In genomic region chr12:64685605-64686004, GRCh38 we compare ENCODE assay signal across 17 cellular contexts.
A peak's percentile ranks its signal among the peaks of the same experiment; 100 is the strongest.
DNase-seq lines count a peak whose midpoint lies in the region; ATAC-seq, FAIRE-seq and TF ChIP-seq lines count a peak whose summit lies in the region.
"Had no signal": no experiment of that assay in that cellular context is flagged by ENCODE, and none has a peak within 500 bp of the region (broad histone marks: within the 10 kb centered on the region; RNA-seq: fewer than 3 reads in every experiment).

No MANE protein-coding gene starts in this region.

- WGBS in H1 (ENCODE audit: extremely low coverage in 1 of 2, insufficient coverage in 1 of 2, insufficient read length in 1 of 2, insufficient replicate concordance in 2 of 2, low coverage in 1 of 2, low lambda C conversion rate in 2 of 2, missing lambda C conversion rate in 1 of 2), 2 experiments, result 86% methylated on average over 15 of the region's 15 CpGs; no CpG with 5 or more reads in 1 of the 2 experiments
- WGBS in tibial nerve, 2 donors, result 96 to 97% methylated on average over 15 of the region's 15 CpGs

- TF ChIP-seq EP300 in H1 (IDR thresholded peaks at IDR 0.05; ENCODE audit: borderline replicate concordance in 1 of 2, low read depth in 2 of 2, low read length in 2 of 2) (no peak), tibial nerve (IDR thresholded peaks at IDR 0.05) (no peak)

- no peak overlapping the region for H3K56ac ChIP-seq in H1 (replicated peaks; ENCODE audit: insufficient read length, low read depth, low read length)

- peaks cover 53% of the 10 kb centered on the region for H3K4me1 Mint-ChIP-seq in T-helper 17 cell

- H3K4me3 Mint-ChIP-seq in T-helper 17 cell, result no peak overlapping the region

- peaks cover 0 to 49% of the 10 kb centered on the region in 2 experiments; a peak in 3 of 4 replicates for H3K79me2 ChIP-seq in H1 (ENCODE audit: control insufficient read depth in 1 of 2, insufficient read depth in 2 of 2, low read length in 2 of 2)

- no peaks in the 10 kb centered on the region for H3K23me2 ChIP-seq in H1 (ENCODE audit: low read depth, low read length)

- CTCF ChIA-PET in H1 (lab: Charles Lee; ENCODE audit: partially characterized antibody), result interaction anchor here (1.1 to 4.6 kb wide), 2 partner anchors 12 to 116 kb away, joined by 3 to 20 read pairs; no protein-coding TSS in a partner anchor

- H3K4me3 ChIP-seq in cardiac muscle cell, result no peak overlapping the region
- no peak overlapping the region for H3K4me3 ChIP-seq in H1 (ENCODE audit: extremely low read depth in 1 of 4, insufficient read depth in 2 of 4, low read depth in 3 of 4, low read length in 4 of 4)
- no peak overlapping the region for H3K4me3 ChIP-seq in thoracic aorta
- no peak overlapping the region for H3K4me3 ChIP-seq in tibial nerve
- H3K4me3 ChIP-seq: dorsolateral prefrontal cortex, gastroesophageal sphincter, mucosa of descending colon had no signal

- POLR2A ChIA-PET in H1 (lab: Charles Lee; ENCODE audit: partially characterized antibody), result no interaction called here

- no peak overlapping the region for H3K23ac ChIP-seq in H1 (ENCODE audit: insufficient read length)

- FAIRE-seq in H1 (lab: Jason Lieb, UNC), result no peak
- FAIRE-seq: G401.6 had no signal

- H3K27me3 ChIP-seq in cardiac muscle cell (no peaks in the 10 kb centered on the region), H1 (replicated peaks in 1 of 4; ENCODE audit: control insufficient read depth in 3 of 4, extremely low read depth in 1 of 4, insufficient read depth in 3 of 4, low read length in 3 of 4) (no peaks in the 10 kb centered on the region), thoracic aorta (replicated peaks; ENCODE audit: insufficient read depth) (no peaks in the 10 kb centered on the region), tibial nerve (no peaks in the 10 kb centered on the region)
- H3K27me3 ChIP-seq: dorsolateral prefrontal cortex, gastroesophageal sphincter had no signal

- no peak overlapping the region for H4K91ac ChIP-seq in H1 (replicated peaks; ENCODE audit: insufficient read length, low read length)

- no peak overlapping the region for H2BK20ac ChIP-seq in H1 (ENCODE audit: low read length)

- no peak overlapping the region for H3K4me2 ChIP-seq in H1 (ENCODE audit: insufficient read depth in 1 of 2, low read depth in 2 of 2, low read length in 2 of 2)
- H3K4me2 ChIP-seq: KMS-11 had no signal

- no peak overlapping the region for H3K14ac ChIP-seq in H1 (ENCODE audit: insufficient read length)

- H2BK5ac ChIP-seq in H1 (ENCODE audit: low read depth, low read length), result no peak overlapping the region

- H2BK15ac ChIP-seq in H1 (ENCODE audit: low read length), result no peak overlapping the region

- H3K27ac Mint-ChIP-seq in T-helper 17 cell, result peak overlapping the region; percentile 100

- no peaks in the 10 kb centered on the region for H3K27me3 Mint-ChIP-seq in T-helper 17 cell

- H2BK120ac ChIP-seq in H1 (replicated peaks; ENCODE audit: low read depth, low read length), result no peak overlapping the region

- no peak overlapping the region for H2BK12ac ChIP-seq in H1 (ENCODE audit: low read depth, low read length)

- H2AK5ac ChIP-seq in H1 (ENCODE audit: low read depth, low read length), result 0 out of 2 replicates have a peak overlapping the region, but pooled peaks have one; percentile 13

- peaks cover 9% of the 10 kb centered on the region for H3K36me3 Mint-ChIP-seq in T-helper 17 cell (ENCODE audit: low read depth)

- no peak overlapping the region for H3K9ac ChIP-seq in H1 (replicated peaks in 1 of 4; ENCODE audit: extremely low read depth in 1 of 4, low read depth in 3 of 4, low read length in 3 of 4)
- H3K9ac ChIP-seq: KMS-11 had no signal

- no peak for TF ChIP-seq CTCF in cardiac muscle cell (IDR thresholded peaks at IDR 0.05; ENCODE audit: low read depth, low read length)
- TF ChIP-seq CTCF in H1 (IDR thresholded peaks at IDR 0.05; ENCODE audit: control extremely low read depth in 1 of 3, insufficient read depth in 1 of 3, low read depth in 1 of 3, low read length in 3 of 3), result no peak
- TF ChIP-seq CTCF in thoracic aorta (IDR thresholded peaks at IDR 0.05), result no peak
- TF ChIP-seq CTCF in tibial nerve (IDR thresholded peaks at IDR 0.05), result no peak

- H3K36me3 ChIP-seq in cardiac muscle cell, result peaks cover 17% of the 10 kb centered on the region
- peaks cover 0 to 18% (median 8%) of the 10 kb centered on the region in 4 experiments; a peak in 3 of 8 replicates for H3K36me3 ChIP-seq in H1 (ENCODE audit: control insufficient read depth in 2 of 4, insufficient read depth in 4 of 4, low read length in 3 of 4)
- peaks cover 19% of the 10 kb centered on the region for H3K36me3 ChIP-seq in thoracic aorta
- H3K36me3 ChIP-seq in tibial nerve, result peaks cover 0 to 17% (median 0%) of the 10 kb centered on the region in 3 donors

- no peaks in the 10 kb centered on the region for H3K9me3 ChIP-seq in cardiac muscle cell (ENCODE audit: low read depth)
- H3K9me3 ChIP-seq in T-helper 17 cell (ENCODE audit: control insufficient read depth, low read length, poor library complexity, severe bottlenecking), result no peaks in the 10 kb centered on the region
- H3K9me3 ChIP-seq in H1 (ENCODE audit: insufficient read depth in 2 of 2, low read depth in 1 of 2, low read length in 1 of 2), result no peaks in the 10 kb centered on the region
- H3K9me3 ChIP-seq in thoracic aorta, result no peaks in the 10 kb centered on the region
- H3K9me3 ChIP-seq in tibial nerve, result no peaks in the 10 kb centered on the region
- H3K9me3 ChIP-seq: gastroesophageal sphincter, mucosa of descending colon had no signal

- H4K5ac ChIP-seq in H1 (ENCODE audit: insufficient read length, low read depth, low read length), result no peak overlapping the region

- no peak for ATAC-seq in left cardiac atrium
- ATAC-seq in T-helper 17 cell, result no peak
- ATAC-seq in thoracic aorta (ENCODE audit: insufficient number of reproducible peaks, low FRiP score, low read depth), result no peak
- ATAC-seq in GM21367 (IDR thresholded peaks at IDR 0.05; ENCODE audit: unreplicated experiment), result no peak
- ATAC-seq: gastroesophageal sphincter, mucosa of descending colon, sciatic nerve had no signal

- H3K18ac ChIP-seq in H1 (ENCODE audit: extremely low read depth, low read length), result no peak overlapping the region

- no peak overlapping the region for H4K8ac ChIP-seq in H1 (ENCODE audit: extremely low read depth, insufficient read depth, low read length)

- H3K4me1 ChIP-seq in cardiac muscle cell (ENCODE audit: low read depth) (peaks cover 20% of the 10 kb centered on the region), H1 (replicated peaks in 1 of 4; ENCODE audit: control insufficient read depth in 3 of 4, insufficient read depth in 4 of 4, low read length in 3 of 4) (peaks cover 2 to 10% (median 6%) of the 10 kb centered on the region in 4 experiments; a peak in 4 of 7 replicates), thoracic aorta (ENCODE audit: control insufficient read depth in 1 of 2, low read depth in 2 of 2) (peaks cover 28 to 65% of the 10 kb centered on the region in 2 donors), tibial nerve (peaks cover 0 to 16% (median 7%) of the 10 kb centered on the region in 4 donors)

- H3K79me1 ChIP-seq in H1 (ENCODE audit: low read depth, low read length), result peaks cover 8% of the 10 kb centered on the region; the same call in 1 of the 2 replicates

- H2AFZ ChIP-seq in H1 (ENCODE audit: low read length), result no peak overlapping the region

- intact Hi-C loops in left cardiac atrium (cut with DNase I), result no loop called here

- H3K27ac ChIP-seq in cardiac muscle cell (peak overlapping the region; percentile 32), H1 (ENCODE audit: low read depth, low read length) (no peak overlapping the region), thoracic aorta (peak overlapping the region; percentile 0 to 43), tibial nerve (no peak overlapping the region)
- H3K27ac ChIP-seq: dorsolateral prefrontal cortex, KMS-11 had no signal

- no peak overlapping the region for H3K4ac ChIP-seq in H1 (replicated peaks; ENCODE audit: insufficient read length, low read depth, low read length)

- TF ChIP-seq RAD21 in H1 (IDR thresholded peaks at IDR 0.05 in 1 of 2, conservative IDR thresholded peaks at IDR 0.05 in 1 of 2; ENCODE audit: low read depth in 2 of 2, low read length in 2 of 2), result no peak

- TF ChIP-seq POLR2A in H1 (IDR thresholded peaks at IDR 0.05; ENCODE audit: control extremely low read depth in 1 of 2, low read depth in 2 of 2, low read length in 2 of 2) (no peak), tibial nerve (IDR thresholded peaks at IDR 0.05) (no peak)

- DNase-seq in cardiac muscle cell (ENCODE audit: low read depth in 1 of 2, low spot score in 1 of 2), result no peak
- no peak for DNase-seq in left cardiac atrium
- no peak for DNase-seq in T-helper 17 cell
- no peak for DNase-seq in H1 (ENCODE audit: low read depth in 1 of 2, low spot score in 2 of 2)
- no peak for DNase-seq in thoracic aorta (ENCODE audit: low spot score)
- no peak for DNase-seq in iPS-NIHi11 (ENCODE audit: low spot score)
- no peak for DNase-seq in tibial nerve (ENCODE audit: low spot score in 2 of 2)
- DNase-seq: dorsolateral prefrontal cortex, mucosa of descending colon, NCI-H1092, NCI-H2081, NCI-H510A had no signal

- H4K20me1 ChIP-seq in H1 (replicated peaks in 1 of 2; ENCODE audit: control insufficient read depth in 1 of 2, insufficient read depth in 2 of 2, low read length in 2 of 2), result peaks cover 4 to 9% of the 10 kb centered on the region in 2 experiments

TF ChIP-seq in H1, 55 proteins besides CTCF, POLR2A, EP300 and RAD21 (continues in another document):
- TF ChIP-seq TAF1 (IDR thresholded peaks at IDR 0.05; ENCODE audit: low read depth, low read length) (no peak), ATF2 (IDR thresholded peaks at IDR 0.05; ENCODE audit: low read length) (no peak), SIX5 (IDR thresholded peaks at IDR 0.05; ENCODE audit: low read depth, low read length) (no peak), EZH2 (IDR thresholded peaks at IDR 0.05; ENCODE audit: low read depth, low read length, severe bottlenecking) (no peak), GTF2F1 (IDR thresholded peaks at IDR 0.05; ENCODE audit: borderline replicate concordance, low read depth, low read length) (no peak), CREB1 (IDR thresholded peaks at IDR 0.05) (no peak)

Comparison
In these comparisons a context has a peak if more than half of its experiments do, and no peak if none do; other contexts are left out.
1. H3K27ac ChIP-seq: peak in cardiac muscle cell (single experiment) and thoracic aorta (2 of 2); none in H1 (single experiment) and tibial nerve (0 of 4).